8 cellular contexts compared by ENCODE assay signal in the genomic region with DNA sequence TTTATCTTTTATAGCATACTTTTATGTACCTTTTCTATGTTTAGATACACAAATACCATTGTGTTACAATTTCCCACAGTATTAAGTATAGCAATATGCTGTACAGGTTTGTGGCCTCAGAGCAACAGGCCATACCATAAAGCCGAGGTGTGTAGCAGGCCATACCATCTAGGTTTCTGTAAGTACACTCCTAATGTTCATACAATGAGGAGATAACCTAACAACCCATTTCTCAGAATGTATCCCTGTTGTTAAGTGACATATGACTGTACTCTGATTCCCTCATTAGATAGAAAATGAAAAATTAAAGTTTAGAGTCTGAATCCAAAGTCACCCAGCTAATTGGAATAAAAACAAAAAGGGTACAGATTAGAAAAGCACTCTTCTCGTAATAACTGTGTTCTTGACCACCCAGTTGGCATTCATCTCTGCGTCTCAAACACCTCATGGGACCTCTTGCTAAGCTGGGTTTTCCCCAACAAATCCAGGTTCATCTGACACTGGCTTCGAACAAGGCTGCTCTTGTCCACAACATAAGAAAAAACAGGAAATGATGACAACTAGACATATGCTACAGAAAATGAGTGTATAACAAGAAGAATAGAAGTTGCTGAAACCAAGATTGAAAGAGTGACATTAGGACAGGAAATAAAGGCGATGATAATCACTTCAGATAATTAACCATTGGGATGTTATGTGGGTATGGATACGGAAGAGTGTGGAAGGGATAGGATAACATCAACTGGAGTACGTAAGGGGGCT. TPM values are rescaled to one million over a fixed set of nuclear protein-coding genes. Genes with fewer than 3 reads are reported as not detected.
DNase-seq lines count a peak whose midpoint lies in the region; ATAC-seq and TF ChIP-seq lines count a peak whose summit lies in the region.

No MANE protein-coding gene starts in this region.

- intact Hi-C loops in heart right ventricle (cut with DNase I) (no loop called here), cardiac septum (cut with DNase I) (loop anchor here (5.0 kb wide), 1 partner anchor 241 kb away; a partner anchor contains a TSS), ascending aorta (cut with DNase I) (loop anchor here (10.0 kb wide), 1 partner anchor 684 kb away; no protein-coding TSS in a partner anchor), vagina (cut with DNase I) (no loop called here)

- TF ChIP-seq CTCF in heart right ventricle (IDR thresholded peaks at IDR 0.05) = no peak
- TF ChIP-seq CTCF in ascending aorta (IDR thresholded peaks at IDR 0.05) = no peak
- TF ChIP-seq CTCF in vagina (IDR thresholded peaks at IDR 0.05) = no peak

- ATAC-seq in heart right ventricle (no peak), HG03045 (IDR thresholded peaks at IDR 0.05; ENCODE audit: unreplicated experiment) (no peak), esophagus mucosa (no peak)

- H3K36me3 ChIP-seq in heart right ventricle (peaks cover 0 to 50% (median 23%) of the 10 kb centered on the region in 9 donors), ascending aorta (peaks cover 26 to 39% of the 10 kb centered on the region in 2 donors), vagina (peaks cover 3 to 33% of the 10 kb centered on the region in 2 donors)

- H3K4me3 ChIP-seq in heart right ventricle (peak overlapping the region in 9 of 10 donors; percentile 69 to 98 (median 89)), ascending aorta (peak overlapping the region; percentile 87 to 91), vagina (peak overlapping the region; percentile 85 to 95)

- no peak for TF ChIP-seq POLR2A in vagina (IDR thresholded peaks at IDR 0.05)

- no peaks in the 10 kb centered on the region for H3K9me3 ChIP-seq in heart right ventricle
- no peaks in the 10 kb centered on the region for H3K9me3 ChIP-seq in ascending aorta
- no peaks in the 10 kb centered on the region for H3K9me3 ChIP-seq in vagina

- 45 to 47% methylated on average over 7 of the region's 7 CpGs for WGBS in heart right ventricle, 2 donors

- no peaks in the 10 kb centered on the region for H3K27me3 ChIP-seq in heart right ventricle
- H3K27me3 ChIP-seq in ascending aorta = no peaks in the 10 kb centered on the region
- H3K27me3 ChIP-seq in vagina = no peaks in the 10 kb centered on the region

- H3K27ac ChIP-seq in heart right ventricle (peak overlapping the region in 6 of 10 donors; percentile 86 to 95 (median 88)), ascending aorta (no peak overlapping the region), vagina (peak overlapping the region; percentile 84)

- DNase-seq in heart right ventricle = no peak
- DNase-seq in cardiac septum (ENCODE audit: low spot score) = no peak
- DNase-seq in ascending aorta (ENCODE audit: low spot score in 2 of 2) = no peak
- DNase-seq in lung microvascular endothelial cell (ENCODE audit: low read depth in 2 of 2) = peak; percentile 16 to 61
- DNase-seq in vagina (ENCODE audit: extremely low spot score in 2 of 2) = no peak
- DNase-seq in NCI-H146 (lab: John Stamatoyannopoulos, UW) = no peak

- H3K4me1 ChIP-seq in heart right ventricle (peaks cover 6 to 29% (median 23%) of the 10 kb centered on the region in 9 donors), ascending aorta (peaks cover 2 to 6% of the 10 kb centered on the region in 2 donors), vagina (peaks cover 27% of the 10 kb centered on the region)

RNA-seq across cellular contexts. Expression of a gene that starts 1.4 kb away (rescaled TPM):
- total RNA-seq in heart right ventricle (100 to 1,000 TPM; 321 to 498 (median 422) TPM), cardiac septum (351 TPM), ascending aorta (71.1 TPM), lung microvascular endothelial cell (152 and 182 TPM in 2 replicates), vagina (143 TPM), esophagus mucosa (144 TPM)
- 100 to 1,000 TPM; 750 to 915 TPM for polyA plus RNA-seq in heart right ventricle

RNA-seq across cellular contexts. Expression of a gene that starts 7.4 kb away (rescaled TPM):
- total RNA-seq in heart right ventricle (10 to 100 TPM; 40.9 to 66.8 (median 50.4) TPM), cardiac septum (53.7 TPM), ascending aorta (4.7 TPM), lung microvascular endothelial cell (5.4 and 6.3 TPM in 2 replicates), vagina (16.9 TPM), esophagus mucosa (24.5 TPM)
- polyA plus RNA-seq in heart right ventricle = 1 to 10 TPM; 7.1 to 7.2 TPM

RNA-seq across cellular contexts. Expression of a gene that starts 8.6 kb away (rescaled TPM):
- total RNA-seq in heart right ventricle = 10 to 100 TPM in 1 of 10 donors, 1 to 10 TPM in 9; 6.7 to 10.6 (median 8.3) TPM
- polyA plus RNA-seq in heart right ventricle = 10 to 100 TPM in 1 of 2 donors, 1 to 10 TPM in 1; 2.7 to 28.2 TPM
- 7.4 TPM for total RNA-seq in cardiac septum
- total RNA-seq in ascending aorta = 9.2 TPM
- total RNA-seq in lung microvascular endothelial cell = 0.65 and 2.0 TPM in 2 replicates
- 6.4 TPM for total RNA-seq in vagina
- 3.2 TPM for total RNA-seq in esophagus mucosa

Comparison
In these comparisons a context has a peak if more than half of its experiments do, and no peak if none do; other contexts are left out.
1. intact Hi-C loops: an anchor here in cardiac septum (5.0 kb wide) and ascending aorta (10.0 kb wide); none called in heart right ventricle and vagina.
2. DNase-seq: peak in lung microvascular endothelial cell (2 of 2); none in heart right ventricle (0 of 2), cardiac septum (single experiment), ascending aorta (0 of 2), vagina (0 of 2) and NCI-H146 (single experiment).
3. H3K27ac ChIP-seq: peak in heart right ventricle (6 of 10) and vagina (single experiment); none in ascending aorta (0 of 2).
4. Peak in every context shown above with its lines, with median percentiles within 50 percentile points of each other: H3K4me3 ChIP-seq.